In genomic region chr20:59495894-59496510, GRCh38 we compare ENCODE assay signal across 8 cellular contexts.
DNase-seq lines count a peak whose midpoint lies in the region; ATAC-seq, FAIRE-seq and TF ChIP-seq lines count a peak whose summit lies in the region.

No MANE protein-coding gene starts in this region.

- no peak for TF ChIP-seq POLR2A in HepG2 (IDR thresholded peaks at IDR 0.05; ENCODE audit: insufficient read depth in 1 of 2, low read depth in 2 of 2, low read length in 2 of 2)

- POLR2A ChIA-PET in BJ (lab: Charles Lee) (no interaction called here), HepG2 (lab: Yijun Ruan, JAX) (no interaction called here)

- no peak overlapping the region for H3K27ac Mint-ChIP-seq in activated CD4-positive, alpha-beta T cell treated with anti-CD3 and anti-CD28 coated beads, Interleukin-2, amount 10 ng/mL, durations not matched to agents 24 days and 14 days

- no peak overlapping the region for H3K4me3 ChIP-seq in BJ (ENCODE audit: low read depth, low read length)
- no peak overlapping the region for H3K4me3 ChIP-seq in HAP-1
- no peak overlapping the region for H3K4me3 ChIP-seq in choroid plexus epithelial cell (ENCODE audit: low read depth, low read length)
- no peak overlapping the region for H3K4me3 ChIP-seq in HepG2 (replicated peaks in 1 of 3; ENCODE audit: insufficient read depth in 1 of 3, low read depth in 2 of 3, low read length in 3 of 3)

- no TSS peak for BruUV-seq in HepG2 (replicated peaks; lab: Mats Ljungman, UMichigan)

- H3K4me1 ChIP-seq in HAP-1 (no peaks in the 10 kb centered on the region), HepG2 (ENCODE audit: insufficient read depth, low read length) (no peaks in the 10 kb centered on the region)

- in situ Hi-C loops in HAP-1 (cut with MboI; ENCODE audit: low sequenced_read_pairs) (no loop called here), HepG2 (cut with HindIII; ENCODE audit: extremely low pct_ligation_motif_present, low pct_unique_long_range_greater_than_20kb) (loop anchor here (5.0 kb wide), 1 partner anchor 629 kb away; no protein-coding TSS in a partner anchor)

- TF ChIP-seq EP300 in HepG2 (IDR thresholded peaks at IDR 0.05; ENCODE audit: low read depth in 2 of 2, low read length in 2 of 2): no peak
- TF ChIP-seq EP300 in HepG2 (CRISPR knock-in tag; IDR thresholded peaks at IDR 0.05; ENCODE audit: borderline replicate concordance): no peak

- peak; percentile 76 for TF ChIP-seq RAD21 in HepG2 (CRISPR knock-in tag; IDR thresholded peaks at IDR 0.05)

- no peak overlapping the region for H3K4me2 ChIP-seq in HepG2 (ENCODE audit: low read depth, low read length)

- H3K9ac ChIP-seq in HepG2 (ENCODE audit: insufficient read depth, low read depth, low read length): no peak overlapping the region

- no peaks in the 10 kb centered on the region for H3K79me2 ChIP-seq in HepG2 (ENCODE audit: insufficient read depth, low read length)

- DNase-seq in BJ (ENCODE audit: low read depth) (no peak), HAP-1 (ENCODE audit: low spot score in 2 of 2) (peak; percentile 42 to 77), NCI-H524 (lab: John Stamatoyannopoulos, UW) (peak; percentile 32 to 81), choroid plexus epithelial cell (ENCODE audit: low read depth) (peak; percentile 81), HepG2 (ENCODE audit: low spot score) (peak; percentile 64)
- peak; percentile 89 for DNase-seq in activated CD4-positive, alpha-beta T cell treated with anti-CD3 and anti-CD28 coated beads, Interleukin-2, amount 10 ng/mL, durations not matched to agents 24 days and 14 days
- DNase-seq in stimulated activated CD4-positive, alpha-beta T cell treated with anti-CD3 and anti-CD28 coated beads, TNF-alpha, amount 100 ng/mL, for 1 hour (ENCODE audit: low read depth in 3 of 3, low spot score in 1 of 3): peak; percentile 5 to 60 (median 35)

- H3K27me3 ChIP-seq in BJ (ENCODE audit: control insufficient read depth, insufficient read depth, low read length) (no peaks in the 10 kb centered on the region; the same call in 1 of the 2 replicates), HAP-1 (ENCODE audit: low read depth) (no peaks in the 10 kb centered on the region), HepG2 (ENCODE audit: control insufficient read depth in 1 of 2, insufficient read depth in 2 of 2, low read length in 2 of 2) (peaks cover 6 to 33% of the 10 kb centered on the region in 2 experiments)

- H3K27ac ChIP-seq in HepG2 (ENCODE audit: extremely low read length, insufficient read depth, low read length): no peak overlapping the region

- intact Hi-C loops in activated CD4-positive, alpha-beta T cell treated with anti-CD3 and anti-CD28 coated beads, Interleukin-2, amount 10 ng/mL, durations not matched to agents 24 days and 14 days (cut with micrococcal nuclease): loop anchor here (5.0 kb wide), 2 partner anchors 274 to 634 kb away; no protein-coding TSS in a partner anchor
- intact Hi-C loops in HepG2 (cut with micrococcal nuclease; ENCODE audit: unreplicated experiment): loop anchor here (1.0 to 5.0 kb wide), 2 partner anchors 57 to 274 kb away; no protein-coding TSS in a partner anchor

- no peak overlapping the region for H3K4me3 Mint-ChIP-seq in activated CD4-positive, alpha-beta T cell treated with anti-CD3 and anti-CD28 coated beads, Interleukin-2, amount 10 ng/mL, durations not matched to agents 24 days and 14 days

- H3K36me3 Mint-ChIP-seq in activated CD4-positive, alpha-beta T cell treated with anti-CD3 and anti-CD28 coated beads, Interleukin-2, amount 10 ng/mL, durations not matched to agents 24 days and 14 days (ENCODE audit: low read depth): no peaks in the 10 kb centered on the region

- H3K36me3 ChIP-seq in BJ (ENCODE audit: control insufficient read depth, insufficient read depth, low read length): no peaks in the 10 kb centered on the region
- H3K36me3 ChIP-seq in HAP-1 (replicated peaks): no peaks in the 10 kb centered on the region
- no peaks in the 10 kb centered on the region for H3K36me3 ChIP-seq in HepG2 (replicated peaks in 1 of 2; ENCODE audit: control insufficient read depth in 1 of 2, insufficient read depth in 2 of 2, low read length in 2 of 2)

- TF ChIP-seq CTCF in BJ (IDR thresholded peaks at IDR 0.05; ENCODE audit: insufficient read depth, low read depth, low read length) (peak; percentile 95), choroid plexus epithelial cell (conservative IDR thresholded peaks at IDR 0.05; ENCODE audit: low read depth, low read length) (peak; percentile 90), HepG2 (CRISPR knock-in tag; IDR thresholded peaks at IDR 0.05) (peak; percentile 92)

- no peaks in the 10 kb centered on the region for H3K9me3 Mint-ChIP-seq in activated CD4-positive, alpha-beta T cell treated with anti-CD3 and anti-CD28 coated beads, Interleukin-2, amount 10 ng/mL, durations not matched to agents 24 days and 14 days

- H3K4me1 Mint-ChIP-seq in activated CD4-positive, alpha-beta T cell treated with anti-CD3 and anti-CD28 coated beads, Interleukin-2, amount 10 ng/mL, durations not matched to agents 24 days and 14 days: no peaks in the 10 kb centered on the region

- H2AFZ ChIP-seq in HepG2 (ENCODE audit: low read length): no peak overlapping the region

- ATAC-seq in HepG2: peak; percentile 87
- no peak for ATAC-seq in GM19023 (IDR thresholded peaks at IDR 0.05; ENCODE audit: unreplicated experiment)

- CTCF ChIA-PET in BJ (lab: Yijun Ruan, JAX) (interaction anchor here (0.7 to 2.8 kb wide), 27 partner anchors 9 to 1985 kb away, joined by 3 to 21 read pairs (median 5); no protein-coding TSS in a partner anchor), HepG2 (lab: Yijun Ruan, JAX; ENCODE audit: low intra/inter-chr PET ratio, low total read pairs) (interaction anchor here (0.7 to 1.8 kb wide), 4 partner anchors 408 to 1286 kb away, joined by 3 to 12 read pairs (median 3); no protein-coding TSS in a partner anchor)

- H3K9me3 ChIP-seq in HAP-1 (no peaks in the 10 kb centered on the region), HepG2 (ENCODE audit: low read length) (no peaks in the 10 kb centered on the region)

- 12% methylated on average over 10 of the region's 12 CpGs for WGBS in HepG2 (ENCODE audit: low lambda C conversion rate)

- no peaks in the 10 kb centered on the region; the same call in 1 of the 2 replicates for H4K20me1 ChIP-seq in HepG2 (ENCODE audit: insufficient read depth, low read length)

- H3K27me3 Mint-ChIP-seq in activated CD4-positive, alpha-beta T cell treated with anti-CD3 and anti-CD28 coated beads, Interleukin-2, amount 10 ng/mL, durations not matched to agents 24 days and 14 days: peaks cover 12% of the 10 kb centered on the region

- peak; percentile 88 for FAIRE-seq in HepG2 (lab: Jason Lieb, UNC)

TF ChIP-seq in HepG2, 621 proteins besides CTCF, POLR2A, EP300 and RAD21 (continues in another document):
- TF ChIP-seq MXD3 (CRISPR knock-in tag; IDR thresholded peaks at IDR 0.05): 0 out of 2 replicates have a peak, but pooled peaks have one; percentile 30
- no peak for TF ChIP-seq HES4 (CRISPR knock-in tag; IDR thresholded peaks at IDR 0.05; ENCODE audit: borderline replicate concordance)
- TF ChIP-seq HCFC1 (IDR thresholded peaks at IDR 0.05; ENCODE audit: low read depth, low read length): no peak
- no peak for TF ChIP-seq ETV6 (CRISPR knock-in tag; conservative IDR thresholded peaks at IDR 0.05)
- TF ChIP-seq MIER3 (CRISPR knock-in tag; IDR thresholded peaks at IDR 0.05; ENCODE audit: borderline replicate concordance): no peak
- TF ChIP-seq ZMYM2 (CRISPR knock-in tag; IDR thresholded peaks at IDR 0.05): no peak
- TF ChIP-seq CREBL2 (CRISPR knock-in tag; IDR thresholded peaks at IDR 0.05; ENCODE audit: borderline replicate concordance): no peak
- TF ChIP-seq ARID3A (IDR thresholded peaks at IDR 0.05; ENCODE audit: low read depth, low read length): peak; percentile 44; the same call in 1 of the 2 replicates
- 0 out of 2 replicates have a peak, but pooled peaks have one; percentile 43 for TF ChIP-seq KDM3A (CRISPR knock-in tag; IDR thresholded peaks at IDR 0.05; ENCODE audit: low read depth)
- TF ChIP-seq RFXANK (CRISPR knock-in tag; IDR thresholded peaks at IDR 0.05): no peak
- TF ChIP-seq ZC3H13 (CRISPR knock-in tag; IDR thresholded peaks at IDR 0.05): no peak
- no peak for TF ChIP-seq ZSCAN20 (CRISPR knock-in tag; IDR thresholded peaks at IDR 0.05; ENCODE audit: borderline replicate concordance)
- no peak for TF ChIP-seq ZNF547 (CRISPR knock-in tag; IDR thresholded peaks at IDR 0.05)
- TF ChIP-seq NR0B2 (CRISPR knock-in tag; IDR thresholded peaks at IDR 0.05): no peak
- TF ChIP-seq REPIN1 (CRISPR knock-in tag; IDR thresholded peaks at IDR 0.05; ENCODE audit: borderline replicate concordance, low read depth): no peak
- TF ChIP-seq BHLHE40 (IDR thresholded peaks at IDR 0.05; ENCODE audit: low read length): 0 out of 2 replicates have a peak, but pooled peaks have one; percentile 23
- TF ChIP-seq KDM4B (CRISPR knock-in tag; IDR thresholded peaks at IDR 0.05): peak; percentile 42; the same call in 1 of the 2 replicates
- TF ChIP-seq JUNB (CRISPR knock-in tag; IDR thresholded peaks at IDR 0.05; ENCODE audit: borderline replicate concordance): no peak
- peak; percentile 91 for TF ChIP-seq STAG1 (CRISPR knock-in tag; IDR thresholded peaks at IDR 0.05)
